Comparison of ENCODE assay signal across 8 cellular contexts in the genomic region with DNA sequence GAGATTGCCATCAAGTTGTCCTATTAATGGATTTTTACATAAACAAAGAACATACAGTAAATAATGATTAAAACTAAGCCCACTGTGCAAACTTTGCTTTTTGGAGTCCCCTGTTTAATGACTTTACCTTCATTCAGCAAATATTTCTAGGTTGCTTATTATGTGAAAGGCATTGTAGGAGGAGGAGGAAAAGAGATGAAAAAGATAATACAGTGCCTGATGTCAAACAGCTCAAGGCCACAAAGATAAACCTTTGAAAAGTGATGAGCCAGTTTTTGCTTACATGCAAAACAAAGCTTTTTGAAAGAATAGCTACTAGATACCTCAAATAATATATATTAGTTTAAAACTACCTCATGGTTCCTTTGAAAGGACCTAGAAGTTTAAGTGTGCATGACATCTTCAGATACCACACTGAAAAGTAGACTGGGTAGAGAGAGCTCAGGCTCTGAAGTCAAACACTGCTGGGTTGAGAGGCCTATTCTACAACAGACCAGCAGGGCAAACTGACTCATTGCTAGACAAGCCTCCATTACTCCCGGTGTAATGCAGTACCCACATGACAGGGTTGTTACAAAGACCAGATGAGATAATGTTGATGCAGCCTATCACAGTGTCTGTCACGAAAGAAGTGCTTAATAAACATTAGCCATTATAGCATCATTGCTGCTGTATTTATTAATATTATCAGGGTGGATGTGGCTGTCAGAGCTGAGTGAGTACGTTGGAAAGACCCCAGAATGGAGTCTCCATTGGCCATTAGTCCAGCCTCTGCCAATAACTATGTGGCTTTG. TPM values are rescaled to one million over a fixed set of nuclear protein-coding genes. Genes with fewer than 3 reads are reported as not detected.
A peak's percentile ranks its signal among the peaks of the same experiment; 100 is the strongest.
DNase-seq lines count a peak whose midpoint lies in the region; ATAC-seq and TF ChIP-seq lines count a peak whose summit lies in the region.

No MANE protein-coding gene starts in this region.

- H3K4me3 ChIP-seq in AG04449 (ENCODE audit: low read depth, low read length) (no peak overlapping the region), epithelial cell of proximal tubule (ENCODE audit: low read depth, low read length) (no peak overlapping the region)

- POLR2A ChIA-PET in AG04449 (lab: Yijun Ruan, JAX), result no interaction called here
- POLR2A ChIA-PET in activated CD4-positive, alpha-beta T cell treated with anti-CD3 and anti-CD28 coated beads, Interleukin-2, amount 10 ng/mL, durations not matched to agents 7 days and 5 days (lab: Charles Lee), result no interaction called here

- peaks cover 35% of the 10 kb centered on the region for H3K36me3 Mint-ChIP-seq in activated CD4-positive, alpha-beta T cell treated with anti-CD3 and anti-CD28 coated beads, Interleukin-2, amount 10 ng/mL, durations not matched to agents 7 days and 5 days (ENCODE audit: low read depth)

- H3K4me3 Mint-ChIP-seq in stimulated activated naive CD8-positive, alpha-beta T cell treated with anti-CD3 and anti-CD28 coated beads, Interleukin-15, amount 100 ng/mL, for 72 hours, result no peak overlapping the region
- no peak overlapping the region for H3K4me3 Mint-ChIP-seq in activated CD4-positive, alpha-beta T cell treated with anti-CD3 and anti-CD28 coated beads, Interleukin-2, amount 10 ng/mL, durations not matched to agents 7 days and 5 days

- no peak overlapping the region for H3K27ac Mint-ChIP-seq in stimulated activated naive CD8-positive, alpha-beta T cell treated with anti-CD3 and anti-CD28 coated beads, Interleukin-15, amount 100 ng/mL, for 72 hours
- H3K27ac Mint-ChIP-seq in activated CD4-positive, alpha-beta T cell treated with anti-CD3 and anti-CD28 coated beads, Interleukin-2, amount 10 ng/mL, durations not matched to agents 7 days and 5 days, result no peak overlapping the region

- peak; percentile 95 for ATAC-seq in HG02642 (IDR thresholded peaks at IDR 0.05; ENCODE audit: poor library complexity, unreplicated experiment)
- ATAC-seq in stimulated activated naive CD8-positive, alpha-beta T cell treated with anti-CD3 and anti-CD28 coated beads, Interleukin-15, amount 100 ng/mL, for 72 hours, result peak; percentile 83

- CTCF ChIA-PET in AG04449 (lab: Yijun Ruan, JAX), result interaction anchor here (0.9 to 9.1 kb wide), 10 partner anchors 9 to 1246 kb away, joined by 3 to 71 read pairs (median 8); a partner anchor contains a TSS
- CTCF ChIA-PET in activated CD4-positive, alpha-beta T cell treated with anti-CD3 and anti-CD28 coated beads, Interleukin-2, amount 10 ng/mL, durations not matched to agents 7 days and 5 days (lab: Charles Lee), result interaction anchor here (0.8 to 1.9 kb wide), 7 partner anchors 10 to 211 kb away, joined by 3 to 11 read pairs (median 3); a partner anchor contains a TSS

- H3K4me1 Mint-ChIP-seq in stimulated activated naive CD8-positive, alpha-beta T cell treated with anti-CD3 and anti-CD28 coated beads, Interleukin-15, amount 100 ng/mL, for 72 hours, result no peaks in the 10 kb centered on the region
- peaks cover 14% of the 10 kb centered on the region for H3K4me1 Mint-ChIP-seq in activated CD4-positive, alpha-beta T cell treated with anti-CD3 and anti-CD28 coated beads, Interleukin-2, amount 10 ng/mL, durations not matched to agents 7 days and 5 days

- no peak for DNase-seq in AG04449 (ENCODE audit: low read depth, low spot score)
- DNase-seq in GM13976 (ENCODE audit: low spot score), result peak; percentile 30
- peak; percentile 60 for DNase-seq in NCI-H226
- no peak for DNase-seq in epithelial cell of proximal tubule (ENCODE audit: low read depth)
- no peak for DNase-seq in stimulated activated naive CD8-positive, alpha-beta T cell treated with anti-CD3 and anti-CD28 coated beads, Interleukin-15, amount 100 ng/mL, for 72 hours
- no peak for DNase-seq in activated CD4-positive, alpha-beta T cell treated with anti-CD3 and anti-CD28 coated beads, Interleukin-2, amount 10 ng/mL, durations not matched to agents 7 days and 5 days
- no peak for DNase-seq in midbrain (lab: John Stamatoyannopoulos, UW)

- H3K9me3 Mint-ChIP-seq in stimulated activated naive CD8-positive, alpha-beta T cell treated with anti-CD3 and anti-CD28 coated beads, Interleukin-15, amount 100 ng/mL, for 72 hours, result no peaks in the 10 kb centered on the region
- peaks cover 2% of the 10 kb centered on the region for H3K9me3 Mint-ChIP-seq in activated CD4-positive, alpha-beta T cell treated with anti-CD3 and anti-CD28 coated beads, Interleukin-2, amount 10 ng/mL, durations not matched to agents 7 days and 5 days

- TF ChIP-seq CTCF in AG04449 (IDR thresholded peaks at IDR 0.05; ENCODE audit: insufficient read depth, low read length, missing control alignments), result peak; percentile 37
- TF ChIP-seq CTCF in GM13976 (IDR thresholded peaks at IDR 0.05; ENCODE audit: borderline replicate concordance, control extremely low read depth, extremely low read depth, insufficient read depth, missing control alignments), result no peak
- peak; percentile 68 for TF ChIP-seq CTCF in epithelial cell of proximal tubule (conservative IDR thresholded peaks at IDR 0.05; ENCODE audit: low read depth, low read length)

- no peaks in the 10 kb centered on the region for H3K27me3 Mint-ChIP-seq in stimulated activated naive CD8-positive, alpha-beta T cell treated with anti-CD3 and anti-CD28 coated beads, Interleukin-15, amount 100 ng/mL, for 72 hours
- H3K27me3 Mint-ChIP-seq in activated CD4-positive, alpha-beta T cell treated with anti-CD3 and anti-CD28 coated beads, Interleukin-2, amount 10 ng/mL, durations not matched to agents 7 days and 5 days, result no peaks in the 10 kb centered on the region

- in situ Hi-C loops in GM13976 (cut with MboI; ENCODE audit: low sequenced_read_pairs, unreplicated experiment), result loop anchor here (25.0 kb wide), 1 partner anchor 249 kb away; a partner anchor contains a TSS

RNA-seq across cellular contexts. Expression of a gene that starts 11.8 kb away (rescaled TPM):
- 21.4 and 38.6 TPM in 2 replicates for total RNA-seq in epithelial cell of proximal tubule
- total RNA-seq in activated CD4-positive, alpha-beta T cell treated with anti-CD3 and anti-CD28 coated beads, Interleukin-2, amount 10 ng/mL, durations not matched to agents 7 days and 5 days, result 10 to 100 TPM; 46.7 to 51.1 TPM

Comparison
In these comparisons a context has a peak if more than half of its experiments do, and no peak if none do; other contexts are left out.
1. DNase-seq: peak in GM13976 (single experiment) and NCI-H226 (single experiment); none in AG04449 (single experiment), epithelial cell of proximal tubule (single experiment), stimulated activated naive CD8-positive, alpha-beta T cell treated with anti-CD3 and anti-CD28 coated beads, Interleukin-15, amount 100 ng/mL, for 72 hours (0 of 2), activated CD4-positive, alpha-beta T cell treated with anti-CD3 and anti-CD28 coated beads, Interleukin-2, amount 10 ng/mL, durations not matched to agents 7 days and 5 days (single experiment) and midbrain (single experiment).